17 cellular contexts compared by ENCODE assay signal in genomic region chr20:50692553-50692933, GRCh38. TPM values are rescaled to one million over a fixed set of nuclear protein-coding genes. Genes with fewer than 3 reads are reported as not detected.
DNase-seq lines count a peak whose midpoint lies in the region; ATAC-seq and TF ChIP-seq lines count a peak whose summit lies in the region.
"Had no signal": no experiment of that assay in that cellular context is flagged by ENCODE, and none has a peak within 500 bp of the region (broad histone marks: within the 10 kb centered on the region; RNA-seq: fewer than 3 reads in every experiment).

No MANE protein-coding gene starts in this region.

- H3K27ac ChIP-seq in GM23338 (ENCODE audit: low read depth) (no peak overlapping the region), SK-N-MC (peak overlapping the region; percentile 82; the same call in 1 of the 2 replicates), esophagus muscularis mucosa (replicated peaks in 1 of 4) (peak overlapping the region; percentile 71 to 78 (median 72)), neural progenitor cell (no peak overlapping the region)

- peak overlapping the region; percentile 83; the same call in 1 of the 3 replicates for H3K4me3 Mint-ChIP-seq in GM23338
- H3K4me3 Mint-ChIP-seq in neural progenitor cell, result peak overlapping the region; percentile 76
- H3K4me3 Mint-ChIP-seq in activated T-helper 1 cell treated with anti-CD3 and anti-CD28 coated beads, Interleukin-12 subunit alpha, Interleukin-12 subunit beta, Interleukin-2, Interleukin-4 antibody, amounts not matched to agents 30 ng/mL and 10 ng/mL and 1 ng/mL, durations not matched to agents 14 hours and 24 hours and 36 hours, result no peak overlapping the region

- H3K36me3 ChIP-seq in GM23338 (ENCODE audit: insufficient read depth), result no peaks in the 10 kb centered on the region
- no peaks in the 10 kb centered on the region for H3K36me3 ChIP-seq in SK-N-MC (ENCODE audit: insufficient read depth, low read length)
- no peaks in the 10 kb centered on the region for H3K36me3 ChIP-seq in esophagus muscularis mucosa
- no peaks in the 10 kb centered on the region for H3K36me3 ChIP-seq in neural progenitor cell

- H3K27me3 Mint-ChIP-seq in GM23338 (ENCODE audit: insufficient read depth, low read depth, poor library complexity), result peaks cover 10% of the 10 kb centered on the region
- peaks cover 8% of the 10 kb centered on the region for H3K27me3 Mint-ChIP-seq in neural progenitor cell (ENCODE audit: insufficient read depth, low read depth)
- H3K27me3 Mint-ChIP-seq in activated T-helper 1 cell treated with anti-CD3 and anti-CD28 coated beads, Interleukin-12 subunit alpha, Interleukin-12 subunit beta, Interleukin-2, Interleukin-4 antibody, amounts not matched to agents 30 ng/mL and 10 ng/mL and 1 ng/mL, durations not matched to agents 14 hours and 24 hours and 36 hours (ENCODE audit: insufficient read depth), result peaks cover 44% of the 10 kb centered on the region

- H3K27ac Mint-ChIP-seq in GM23338 (peak overlapping the region; percentile 50; the same call in 1 of the 2 replicates), neural progenitor cell (no peak overlapping the region)
- no peak overlapping the region for H3K27ac Mint-ChIP-seq in activated T-helper 1 cell treated with anti-CD3 and anti-CD28 coated beads, Interleukin-12 subunit alpha, Interleukin-12 subunit beta, Interleukin-2, Interleukin-4 antibody, amounts not matched to agents 30 ng/mL and 10 ng/mL and 1 ng/mL, durations not matched to agents 14 hours and 24 hours and 36 hours
- H3K27ac Mint-ChIP-seq: CD8-positive, alpha-beta T cell had no signal

- no peaks in the 10 kb centered on the region for H3K9me3 ChIP-seq in SK-N-MC (ENCODE audit: low read depth, low read length)
- no peaks in the 10 kb centered on the region for H3K9me3 ChIP-seq in esophagus muscularis mucosa
- H3K9me3 ChIP-seq in neural progenitor cell (ENCODE audit: low read depth), result no peaks in the 10 kb centered on the region

- H3K36me3 Mint-ChIP-seq in GM23338 (ENCODE audit: low read depth) (no peaks in the 10 kb centered on the region), neural progenitor cell (no peaks in the 10 kb centered on the region)
- no peaks in the 10 kb centered on the region for H3K36me3 Mint-ChIP-seq in activated T-helper 1 cell treated with anti-CD3 and anti-CD28 coated beads, Interleukin-12 subunit alpha, Interleukin-12 subunit beta, Interleukin-2, Interleukin-4 antibody, amounts not matched to agents 30 ng/mL and 10 ng/mL and 1 ng/mL, durations not matched to agents 14 hours and 24 hours and 36 hours (ENCODE audit: low read depth)
- H3K36me3 Mint-ChIP-seq: CD8-positive, alpha-beta T cell had no signal

- 0 out of 2 replicates have a peak, but pooled peaks cover 6% of the 10 kb centered on the region for H3F3A ChIP-seq in GM23338 (replicated peaks; ENCODE audit: low read depth)
- peaks cover 32% of the 10 kb centered on the region for H3F3A ChIP-seq in neural progenitor cell (ENCODE audit: low read depth)

- H4K20me1 ChIP-seq in GM23338 (replicated peaks; ENCODE audit: insufficient read depth), result no peaks in the 10 kb centered on the region
- no peaks in the 10 kb centered on the region for H4K20me1 ChIP-seq in neural progenitor cell (ENCODE audit: low read depth)

- ATAC-seq in GM23338 (no peak), GM21360 (IDR thresholded peaks at IDR 0.05; ENCODE audit: unreplicated experiment) (no peak)
- ATAC-seq: CD8-positive, alpha-beta T cell; right cardiac atrium had no signal

- no peak for TF ChIP-seq EP300 in esophagus muscularis mucosa (IDR thresholded peaks at IDR 0.05)

- H3K9me2 ChIP-seq in GM23338 (ENCODE audit: insufficient read depth), result no peaks in the 10 kb centered on the region

- H3K4me2 ChIP-seq in GM23338 (peak overlapping the region; percentile 72), neural progenitor cell (peak overlapping the region; percentile 87)

- H3K4me1 ChIP-seq in GM23338 (ENCODE audit: insufficient read depth), result peaks cover 38% of the 10 kb centered on the region
- H3K4me1 ChIP-seq in esophagus muscularis mucosa, result peaks cover 8 to 33% (median 22%) of the 10 kb centered on the region in 4 donors
- peaks cover 28% of the 10 kb centered on the region for H3K4me1 ChIP-seq in neural progenitor cell

- TF ChIP-seq CTCF in GM23338 (conservative IDR thresholded peaks at IDR 0.05; ENCODE audit: low read depth in 2 of 2) (no peak), esophagus muscularis mucosa (IDR thresholded peaks at IDR 0.05) (no peak), neural progenitor cell (IDR thresholded peaks at IDR 0.05) (no peak)

- H3K79me2 ChIP-seq in GM23338 (replicated peaks; ENCODE audit: insufficient read depth), result no peaks in the 10 kb centered on the region
- no peaks in the 10 kb centered on the region for H3K79me2 ChIP-seq in neural progenitor cell (ENCODE audit: low read depth)

- H3K4me1 Mint-ChIP-seq in GM23338 (peaks cover 47% of the 10 kb centered on the region), neural progenitor cell (peaks cover 35% of the 10 kb centered on the region)
- H3K4me1 Mint-ChIP-seq in activated T-helper 1 cell treated with anti-CD3 and anti-CD28 coated beads, Interleukin-12 subunit alpha, Interleukin-12 subunit beta, Interleukin-2, Interleukin-4 antibody, amounts not matched to agents 30 ng/mL and 10 ng/mL and 1 ng/mL, durations not matched to agents 14 hours and 24 hours and 36 hours (ENCODE audit: low read depth), result peaks cover 15% of the 10 kb centered on the region

- H3K27me3 ChIP-seq in GM23338 (ENCODE audit: insufficient read depth) (no peaks in the 10 kb centered on the region), esophagus muscularis mucosa (peaks cover 0 to 30% (median 5%) of the 10 kb centered on the region in 4 donors), neural progenitor cell (no peaks in the 10 kb centered on the region)

- WGBS in esophagus muscularis mucosa, result 86% methylated on average over 2 of the region's 2 CpGs

- intact Hi-C loops in esophagus muscularis mucosa (cut with DNase I), result no loop called here
- intact Hi-C loops in activated T-helper 1 cell treated with anti-CD3 and anti-CD28 coated beads, Interleukin-12 subunit alpha, Interleukin-12 subunit beta, Interleukin-2, Interleukin-4 antibody, amounts not matched to agents 30 ng/mL and 10 ng/mL and 1 ng/mL, durations not matched to agents 14 hours and 24 hours and 36 hours (cut with micrococcal nuclease), result no loop called here

- H3K9ac ChIP-seq in SK-N-MC (ENCODE audit: insufficient read length) (no peak overlapping the region), neural progenitor cell (no peak overlapping the region)

- no peak for TF ChIP-seq POLR2A in esophagus muscularis mucosa (IDR thresholded peaks at IDR 0.05; ENCODE audit: low read depth)

- no peak for DNase-seq in GM23338 (ENCODE audit: low spot score)
- DNase-seq in SK-N-MC (ENCODE audit: low read depth, low spot score), result no peak
- DNase-seq in esophagus muscularis mucosa (ENCODE audit: extremely low spot score), result no peak
- no peak for DNase-seq in neural progenitor cell (ENCODE audit: low spot score)
- DNase-seq in activated T-helper 1 cell treated with anti-CD3 and anti-CD28 coated beads, Interleukin-12 subunit alpha, Interleukin-12 subunit beta, Interleukin-2, Interleukin-4 antibody, amounts not matched to agents 30 ng/mL and 10 ng/mL and 1 ng/mL, durations not matched to agents 14 hours and 24 hours and 36 hours (ENCODE audit: low spot score), result no peak
- no peak for DNase-seq in CD1c-positive myeloid dendritic cell (ENCODE audit: extremely low spot score)
- DNase-seq in effector CD8-positive, alpha-beta T cell (lab: John Stamatoyannopoulos, UW), result no peak
- DNase-seq: activated CD4-positive, alpha-beta T cell treated with anti-CD3 and anti-CD28 coated beads, Interleukin-2, amount 50 U/mL, for 4 hours; activated gamma-delta T cell treated with Interleukin-2 at 50 U/mL for 16 hours; CD8-positive, alpha-beta T cell; DMS79 treated with DMSO at 0.1 percent for 48 hours; effector CD4-positive, alpha-beta T cell; NCI-H524 treated with DMSO at 0.1 percent for 48 hours; right cardiac atrium; stimulated activated CD4-positive, alpha-beta T cell treated with anti-CD3 and anti-CD28 coated beads, Interleukin-15, amount 100 ng/mL, for 24 hours had no signal

- H3K9me3 Mint-ChIP-seq in GM23338 (no peaks in the 10 kb centered on the region), neural progenitor cell (no peaks in the 10 kb centered on the region)
- H3K9me3 Mint-ChIP-seq in activated T-helper 1 cell treated with anti-CD3 and anti-CD28 coated beads, Interleukin-12 subunit alpha, Interleukin-12 subunit beta, Interleukin-2, Interleukin-4 antibody, amounts not matched to agents 30 ng/mL and 10 ng/mL and 1 ng/mL, durations not matched to agents 14 hours and 24 hours and 36 hours, result no peaks in the 10 kb centered on the region
- H3K9me3 Mint-ChIP-seq: CD8-positive, alpha-beta T cell; central memory CD8-positive, alpha-beta T cell had no signal

- H3K4me3 ChIP-seq in GM23338, result peak overlapping the region; percentile 75; the same call in 1 of the 2 replicates
- no peak overlapping the region for H3K4me3 ChIP-seq in SK-N-MC
- no peak overlapping the region for H3K4me3 ChIP-seq in esophagus muscularis mucosa
- H3K4me3 ChIP-seq in neural progenitor cell, result no peak overlapping the region

- peak overlapping the region; percentile 39 for H2AFZ ChIP-seq in GM23338
- peak overlapping the region; percentile 97 for H2AFZ ChIP-seq in neural progenitor cell (replicated peaks)

RNA-seq across cellular contexts. Expression of gene RIPOR3, which starts 1.2 kb away (rescaled TPM):
- 6.0 and 6.3 TPM in 2 replicates for total RNA-seq in GM23338 (2014; rRNA removed; shearing (Covaris generic))
- polyA plus RNA-seq in GM23338 (2016; fragmentation: Nextera tagmentation; extraction: Ambion mirVana), result 3.9 and 4.9 TPM in 2 replicates
- total RNA-seq in esophagus muscularis mucosa (10 to 100 TPM in 3 of 4 donors, 1 to 10 TPM in 1; 6.1 to 25.7 (median 15.3) TPM), neural progenitor cell (ENCODE audit: low replicate concordance) (1.2 and 3.7 TPM in 2 replicates)
- not detected in 2 replicates for total RNA-seq in activated T-helper 1 cell treated with anti-CD3 and anti-CD28 coated beads, Interleukin-12 subunit alpha, Interleukin-12 subunit beta, Interleukin-2, Interleukin-4 antibody, amounts not matched to agents 30 ng/mL and 10 ng/mL and 1 ng/mL, durations not matched to agents 14 hours and 24 hours and 36 hours
- total RNA-seq: CD8-positive, alpha-beta T cell had no signal

RNA-seq across cellular contexts. Expression of gene PARD6B, which starts 38.8 kb away (rescaled TPM):
- total RNA-seq in GM23338 (2014; rRNA removed; shearing (Covaris generic)), result 29.2 and 39.7 TPM in 2 replicates
- 20.0 and 23.5 TPM in 2 replicates for polyA plus RNA-seq in GM23338 (2016; fragmentation: Nextera tagmentation; extraction: Ambion mirVana)
- total RNA-seq in esophagus muscularis mucosa (1 to 10 TPM in 3 of 4 donors, under 1 TPM in 1; 0.99 to 4.2 (median 2.8) TPM), neural progenitor cell (ENCODE audit: low replicate concordance) (31.0 and 45.7 TPM in 2 replicates)
- total RNA-seq in activated T-helper 1 cell treated with anti-CD3 and anti-CD28 coated beads, Interleukin-12 subunit alpha, Interleukin-12 subunit beta, Interleukin-2, Interleukin-4 antibody, amounts not matched to agents 30 ng/mL and 10 ng/mL and 1 ng/mL, durations not matched to agents 14 hours and 24 hours and 36 hours, result 6.3 and 7.1 TPM in 2 replicates

Comparison
In these comparisons a context has a peak if more than half of its experiments do, and no peak if none do; other contexts are left out.
1. H3K27ac ChIP-seq: peak in SK-N-MC (single experiment) and esophagus muscularis mucosa (4 of 4); none in GM23338 (single experiment) and neural progenitor cell (single experiment).